Comparison of ENCODE assay signal across 12 cellular contexts in genomic region chr16:1258906-1259759, GRCh38. TPM values are rescaled to one million over a fixed set of nuclear protein-coding genes. Genes with fewer than 3 reads are reported as not detected.
DNase-seq lines count a peak whose midpoint lies in the region; ATAC-seq and TF ChIP-seq lines count a peak whose summit lies in the region.
"Had no signal": no experiment of that assay in that cellular context is flagged by ENCODE, and none has a peak within 500 bp of the region (broad histone marks: within the 10 kb centered on the region; RNA-seq: fewer than 3 reads in every experiment).

No MANE protein-coding gene starts in this region.

- H3K36me3 ChIP-seq in left ventricle myocardium inferior = no peaks in the 10 kb centered on the region
- no peaks in the 10 kb centered on the region for H3K36me3 ChIP-seq in esophagus squamous epithelium
- H3K36me3 ChIP-seq: vagina had no signal

- H3K9me3 Mint-ChIP-seq in type B pancreatic cell = no peaks in the 10 kb centered on the region

- no peak for TF ChIP-seq CTCF in left ventricle myocardium inferior (IDR thresholded peaks at IDR 0.05; ENCODE audit: borderline replicate concordance)
- TF ChIP-seq CTCF in esophagus squamous epithelium (IDR thresholded peaks at IDR 0.05) = no peak
- no peak for TF ChIP-seq CTCF in type B pancreatic cell (conservative IDR thresholded peaks at IDR 0.05)

- H3K36me3 Mint-ChIP-seq in type B pancreatic cell = no peaks in the 10 kb centered on the region
- H3K36me3 Mint-ChIP-seq: activated CD8-positive, alpha-beta memory T cell treated with anti-CD3 and anti-CD28 coated beads, Interleukin-2, amount 10 ng/mL, durations not matched to agents 7 days and 5 days had no signal

- no peak overlapping the region for H3K4me3 ChIP-seq in left ventricle myocardium inferior
- peak overlapping the region in 3 of 4 donors; percentile 13 to 49 (median 29) for H3K4me3 ChIP-seq in esophagus squamous epithelium
- H3K4me3 ChIP-seq: vagina had no signal

- H3K9me3 ChIP-seq in left ventricle myocardium inferior (replicated peaks) = no peaks in the 10 kb centered on the region
- H3K9me3 ChIP-seq in esophagus squamous epithelium = no peaks in the 10 kb centered on the region
- H3K9me3 ChIP-seq: vagina had no signal

- no peaks in the 10 kb centered on the region for H3K4me1 Mint-ChIP-seq in type B pancreatic cell (ENCODE audit: unreplicated experiment)

- H3K4me1 ChIP-seq in left ventricle myocardium inferior = no peaks in the 10 kb centered on the region
- H3K4me1 ChIP-seq in esophagus squamous epithelium = peaks cover 5 to 18% (median 9%) of the 10 kb centered on the region in 3 donors

- TF ChIP-seq POLR2A in esophagus squamous epithelium (IDR thresholded peaks at IDR 0.05) = no peak

- H3K27ac Mint-ChIP-seq in type B pancreatic cell = peak overlapping the region; percentile 23
- H3K27ac Mint-ChIP-seq: activated CD8-positive, alpha-beta memory T cell treated with anti-CD3 and anti-CD28 coated beads, Interleukin-2, amount 10 ng/mL, durations not matched to agents 7 days and 5 days had no signal

- H3K27me3 Mint-ChIP-seq in type B pancreatic cell = peaks cover 20% of the 10 kb centered on the region

- WGBS in esophagus squamous epithelium, 2 donors = 7% methylated on average over 7 of the region's 42 CpGs; no CpG with 5 or more reads in 1 of the 2 donors

- H3K27ac ChIP-seq in left ventricle myocardium inferior (replicated peaks) (no peak overlapping the region), esophagus squamous epithelium (no peak overlapping the region)
- H3K27ac ChIP-seq: vagina had no signal

- H3K27me3 ChIP-seq in left ventricle myocardium inferior (ENCODE audit: low read depth) = peaks cover 76% of the 10 kb centered on the region
- H3K27me3 ChIP-seq in esophagus squamous epithelium = peaks cover 0 to 87% (median 21%) of the 10 kb centered on the region in 4 donors

- intact Hi-C loops in Right ventricle myocardium superior (cut with DNase I) (no loop called here), left ventricle myocardium inferior (cut with micrococcal nuclease) (no loop called here), esophagus squamous epithelium (cut with DNase I) (no loop called here)

- H3K4me3 Mint-ChIP-seq in type B pancreatic cell = peak overlapping the region; percentile 75
- H3K4me3 Mint-ChIP-seq: activated CD8-positive, alpha-beta memory T cell treated with anti-CD3 and anti-CD28 coated beads, Interleukin-2, amount 10 ng/mL, durations not matched to agents 7 days and 5 days had no signal

- ATAC-seq in Right ventricle myocardium superior (ENCODE audit: poor library complexity) (no peak), GM21576 (IDR thresholded peaks at IDR 0.05; ENCODE audit: unreplicated experiment) (no peak)
- ATAC-seq: activated CD8-positive, alpha-beta memory T cell treated with anti-CD3 and anti-CD28 coated beads, Interleukin-2, amount 10 ng/mL, durations not matched to agents 7 days and 5 days had no signal

- DNase-seq in Right ventricle myocardium superior (peak; percentile 34), left ventricle myocardium inferior (no peak), NCI-H1417 treated with DMSO at 0.1 percent for 48 hours (lab: John Stamatoyannopoulos, UW) (peak; percentile 18), esophagus squamous epithelium (lab: John Stamatoyannopoulos, UW) (no peak), type B pancreatic cell (ENCODE audit: extremely low spot score, unreplicated experiment) (no peak), SIG-M5 treated with dmso at 0.1 percent for 504 hours (lab: John Stamatoyannopoulos, UW; ENCODE audit: unreplicated experiment) (no peak)
- DNase-seq: activated CD8-positive, alpha-beta memory T cell treated with anti-CD3 and anti-CD28 coated beads, Interleukin-2, amount 10 ng/mL, durations not matched to agents 7 days and 5 days; NCI-H446 treated with DMSO at 0.1 percent for 48 hours; small intestine had no signal

RNA-seq across cellular contexts. Expression of gene TPSD1, which starts 3.3 kb away (rescaled TPM):
- total RNA-seq in Right ventricle myocardium superior (0.51 TPM), left ventricle myocardium inferior (not detected), esophagus squamous epithelium (1 to 10 TPM in 1 of 4 donors, under 1 TPM in 1, not detected in 2; 0.91 to 5.9 TPM), type B pancreatic cell (ENCODE audit: low replicate concordance) (not detected in 2 replicates)
- total RNA-seq: activated CD8-positive, alpha-beta memory T cell treated with anti-CD3 and anti-CD28 coated beads, Interleukin-2, amount 10 ng/mL, durations not matched to agents 7 days and 5 days; myocyte had no signal

RNA-seq across cellular contexts. Expression of gene TPSAB1, which starts 18.6 kb away (rescaled TPM):
- 7.1 TPM for total RNA-seq in Right ventricle myocardium superior
- total RNA-seq in left ventricle myocardium inferior = 3.6 TPM
- total RNA-seq in esophagus squamous epithelium = 100 to 1,000 TPM in 1 of 4 donors, 10 to 100 TPM in 2, 1 to 10 TPM in 1; 3.0 to 395 (median 16.7) TPM
- total RNA-seq in type B pancreatic cell (ENCODE audit: low replicate concordance) = not detected in 2 replicates
- total RNA-seq: activated CD8-positive, alpha-beta memory T cell treated with anti-CD3 and anti-CD28 coated beads, Interleukin-2, amount 10 ng/mL, durations not matched to agents 7 days and 5 days; myocyte had no signal

RNA-seq across cellular contexts. Expression of gene TPSB2, which starts 29.1 kb away (rescaled TPM):
- total RNA-seq in Right ventricle myocardium superior (10.1 TPM), left ventricle myocardium inferior (3.6 TPM), esophagus squamous epithelium (100 to 1,000 TPM in 1 of 4 donors, 10 to 100 TPM in 2, 1 to 10 TPM in 1; 4.0 to 537 (median 20.2) TPM), type B pancreatic cell (ENCODE audit: low replicate concordance) (not detected in 2 replicates)
- total RNA-seq: activated CD8-positive, alpha-beta memory T cell treated with anti-CD3 and anti-CD28 coated beads, Interleukin-2, amount 10 ng/mL, durations not matched to agents 7 days and 5 days; myocyte had no signal

RNA-seq across cellular contexts. Expression of gene TPSG1, which starts 34.1 kb away (rescaled TPM):
- total RNA-seq in Right ventricle myocardium superior = 0.19 TPM
- not detected for total RNA-seq in left ventricle myocardium inferior
- under 1 TPM in 1 of 4 donors, not detected in 3; 0.27 TPM for total RNA-seq in esophagus squamous epithelium
- 0.43 TPM in 1 of 2 replicates, not detected in the other for total RNA-seq in type B pancreatic cell (ENCODE audit: low replicate concordance)
- total RNA-seq: activated CD8-positive, alpha-beta memory T cell treated with anti-CD3 and anti-CD28 coated beads, Interleukin-2, amount 10 ng/mL, durations not matched to agents 7 days and 5 days; myocyte; vagina had no signal

RNA-seq across cellular contexts. Expression of gene UBE2I, which starts 50.3 kb away (rescaled TPM):
- 77.2 TPM for total RNA-seq in Right ventricle myocardium superior
- 86.2 TPM for total RNA-seq in left ventricle myocardium inferior
- total RNA-seq in esophagus squamous epithelium = 10 to 100 TPM; 31.8 to 88.1 (median 76.3) TPM
- 157 and 170 TPM in 2 replicates for total RNA-seq in type B pancreatic cell (ENCODE audit: low replicate concordance)

Comparison
In these comparisons a context has a peak if more than half of its experiments do, and no peak if none do; other contexts are left out.
1. DNase-seq: peak in Right ventricle myocardium superior (single experiment) and NCI-H1417 treated with DMSO at 0.1 percent for 48 hours (single experiment); none in left ventricle myocardium inferior (single experiment), esophagus squamous epithelium (single experiment), type B pancreatic cell (single experiment) and SIG-M5 treated with dmso at 0.1 percent for 504 hours (single experiment).